Comparison of ENCODE assay signal across 8 cellular contexts in genomic region chr19:4064551-4065260, GRCh38.
A peak's percentile ranks its signal among the peaks of the same experiment; 100 is the strongest.
DNase-seq lines count a peak whose midpoint lies in the region; ATAC-seq and TF ChIP-seq lines count a peak whose summit lies in the region.

No MANE protein-coding gene starts in this region.

- H3K27ac Mint-ChIP-seq in memory B cell: peak overlapping the region; percentile 84

- peaks cover 19% of the 10 kb centered on the region; the same call in 1 of the 2 replicates for H3K4me1 ChIP-seq in ES-I3 (ENCODE audit: insufficient read depth, low read length)

- DNase-seq in effector CD8-positive, alpha-beta T cell (lab: John Stamatoyannopoulos, UW): peak; percentile 30
- DNase-seq in memory B cell (ENCODE audit: low spot score in 2 of 2) (peak; percentile 48 to 61), superior temporal gyrus (ENCODE audit: extremely low spot score) (peak; percentile 37), epidermal melanocyte (ENCODE audit: insufficient read length, low spot score) (no peak)

- H3K27me3 Mint-ChIP-seq in memory B cell: no peaks in the 10 kb centered on the region

- ATAC-seq in HG02970 (IDR thresholded peaks at IDR 0.05; ENCODE audit: low FRiP score, unreplicated experiment) (peak; percentile 1), memory B cell (ENCODE audit: low read depth) (no peak), HG02840 (IDR thresholded peaks at IDR 0.05; ENCODE audit: low FRiP score, unreplicated experiment) (no peak)

- H3K36me3 Mint-ChIP-seq in memory B cell: peaks cover 1% of the 10 kb centered on the region

- no peak for TF ChIP-seq CTCF in VCaP (conservative IDR thresholded peaks at IDR 0.05)

- H3K36me3 ChIP-seq in ES-I3 (ENCODE audit: insufficient read depth, low read length): peaks cover 3% of the 10 kb centered on the region; the same call in 1 of the 2 replicates

- peak overlapping the region; percentile 90 for H3K27ac ChIP-seq in VCaP

- H3K9me3 ChIP-seq in ES-I3 (ENCODE audit: control insufficient read depth, insufficient read depth, low read length): no peaks in the 10 kb centered on the region

- H3K9me3 Mint-ChIP-seq in memory B cell: no peaks in the 10 kb centered on the region

- peak overlapping the region; percentile 77 for H3K9ac ChIP-seq in ES-I3 (ENCODE audit: low read depth, low read length)

- H3K4me1 Mint-ChIP-seq in memory B cell: peaks cover 20% of the 10 kb centered on the region

- H3K4me3 Mint-ChIP-seq in memory B cell: peak overlapping the region; percentile 86
